ENCODE assay signal across 18 cellular contexts in the genomic region with DNA sequence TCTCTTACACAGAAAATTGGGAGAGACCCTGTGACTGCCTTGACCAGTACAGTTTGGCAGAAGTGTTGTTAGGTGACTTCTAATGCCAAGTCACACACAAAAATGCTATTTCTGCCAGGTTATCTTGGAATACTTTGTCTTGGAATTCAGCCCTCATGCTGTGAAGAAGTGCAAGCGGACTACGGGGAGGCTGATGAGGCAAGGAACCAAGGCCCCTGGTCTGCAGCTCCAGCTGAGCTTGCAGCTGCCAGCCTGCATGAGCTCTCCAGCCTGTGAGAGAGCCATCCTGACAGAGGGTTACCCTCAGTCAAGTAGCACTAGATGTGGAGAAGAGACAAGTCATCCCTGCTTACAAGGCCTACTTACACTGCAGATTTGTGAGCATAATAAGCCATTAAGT.
A peak's percentile ranks its signal among the peaks of the same experiment; 100 is the strongest.
DNase-seq lines count a peak whose midpoint lies in the region; FAIRE-seq and TF ChIP-seq lines count a peak whose summit lies in the region.
"Had no signal": no experiment of that assay in that cellular context is flagged by ENCODE, and none has a peak within 500 bp of the region (broad histone marks: within the 10 kb centered on the region; RNA-seq: fewer than 3 reads in every experiment).

No MANE protein-coding gene starts in this region.

- H2AFZ ChIP-seq in H1 (ENCODE audit: low read length), result peak overlapping the region; percentile 24; the same call in 1 of the 2 replicates
- peak overlapping the region; percentile 64 for H2AFZ ChIP-seq in neural progenitor cell (replicated peaks)

- H4K5ac ChIP-seq in H1 (ENCODE audit: insufficient read length, low read depth, low read length), result no peak overlapping the region

- H3K4me3 Mint-ChIP-seq in neural progenitor cell, result no peak overlapping the region
- H3K4me3 Mint-ChIP-seq: CD14-positive monocyte; CD8-positive, alpha-beta T cell had no signal

- no peak overlapping the region for H4K8ac ChIP-seq in H1 (ENCODE audit: extremely low read depth, insufficient read depth, low read length)

- H3K4me2 ChIP-seq in H1 (ENCODE audit: insufficient read depth in 1 of 2, low read depth in 2 of 2, low read length in 2 of 2), result no peak overlapping the region
- H3K4me2 ChIP-seq in neural progenitor cell, result no peak overlapping the region

- TF ChIP-seq CTCF in H1 (IDR thresholded peaks at IDR 0.05; ENCODE audit: control extremely low read depth in 1 of 3, insufficient read depth in 1 of 3, low read depth in 1 of 3, low read length in 3 of 3) (no peak), neural progenitor cell (IDR thresholded peaks at IDR 0.05) (no peak), lower leg skin (IDR thresholded peaks at IDR 0.05) (no peak)

- H3K4me3 ChIP-seq in H1 (ENCODE audit: extremely low read depth in 1 of 4, insufficient read depth in 2 of 4, low read depth in 3 of 4, low read length in 4 of 4) (no peak overlapping the region), neural progenitor cell (no peak overlapping the region), lower leg skin (ENCODE audit: low read depth, poor library complexity, severe bottlenecking) (no peak overlapping the region)

- no peak for FAIRE-seq in H1 (lab: Jason Lieb, UNC)
- FAIRE-seq: D721Med, GM12892, GM19239, H54 had no signal

- H3K79me1 ChIP-seq in H1 (ENCODE audit: low read depth, low read length), result no peaks in the 10 kb centered on the region

- H2BK12ac ChIP-seq in H1 (ENCODE audit: low read depth, low read length), result no peak overlapping the region

- POLR2A ChIA-PET in H1 (lab: Charles Lee; ENCODE audit: partially characterized antibody), result no interaction called here

- no peak overlapping the region for H4K91ac ChIP-seq in H1 (replicated peaks; ENCODE audit: insufficient read length, low read length)

- no peak overlapping the region for H3K14ac ChIP-seq in H1 (ENCODE audit: insufficient read length)

- H3K36me3 ChIP-seq in H1 (ENCODE audit: control insufficient read depth in 2 of 4, insufficient read depth in 4 of 4, low read length in 3 of 4), result no peaks in the 10 kb centered on the region
- H3K36me3 ChIP-seq in neural progenitor cell, result no peaks in the 10 kb centered on the region

- H2BK15ac ChIP-seq in H1 (ENCODE audit: low read length), result no peak overlapping the region

- H3K4me1 ChIP-seq in H1 (replicated peaks in 1 of 4; ENCODE audit: control insufficient read depth in 3 of 4, insufficient read depth in 4 of 4, low read length in 3 of 4) (no peaks in the 10 kb centered on the region), neural progenitor cell (no peaks in the 10 kb centered on the region)

- no peak overlapping the region for H2BK5ac ChIP-seq in H1 (ENCODE audit: low read depth, low read length)

- H2BK20ac ChIP-seq in H1 (ENCODE audit: low read length), result no peak overlapping the region

- H3K27me3 ChIP-seq in H1 (replicated peaks in 1 of 4; ENCODE audit: control insufficient read depth in 3 of 4, extremely low read depth in 1 of 4, insufficient read depth in 3 of 4, low read length in 3 of 4), result no peaks in the 10 kb centered on the region
- H3K27me3 ChIP-seq in neural progenitor cell, result no peaks in the 10 kb centered on the region

- no peaks in the 10 kb centered on the region for H3K36me3 Mint-ChIP-seq in neural progenitor cell
- H3K36me3 Mint-ChIP-seq: CD14-positive monocyte; CD8-positive, alpha-beta T cell had no signal

- H3F3A ChIP-seq in neural progenitor cell (ENCODE audit: low read depth), result no peaks in the 10 kb centered on the region

- no peak overlapping the region for H3K18ac ChIP-seq in H1 (ENCODE audit: extremely low read depth, low read length)

- H3K27ac ChIP-seq in H1 (ENCODE audit: low read depth, low read length) (no peak overlapping the region), neural progenitor cell (no peak overlapping the region)
- H3K27ac ChIP-seq: 22Rv1 had no signal

- intact Hi-C loops in lower leg skin (cut with DNase I; ENCODE audit: low total_unique reads), result no loop called here

- H3K23ac ChIP-seq in H1 (ENCODE audit: insufficient read length), result no peak overlapping the region

- DNase-seq in NCI-H345 (lab: John Stamatoyannopoulos, UW) (peak; percentile 11), NCI-H345 treated with DMSO at 0.1 percent for 48 hours (lab: John Stamatoyannopoulos, UW; ENCODE audit: unreplicated experiment) (no peak), H1 (ENCODE audit: low read depth in 1 of 2, low spot score in 2 of 2) (no peak), neural progenitor cell (ENCODE audit: low spot score) (no peak), lower leg skin (ENCODE audit: low spot score in 2 of 2) (no peak), NCI-H1092 (lab: John Stamatoyannopoulos, UW) (no peak), pons (ENCODE audit: low spot score) (no peak)
- DNase-seq: CD8-positive, alpha-beta T cell; COR-L47; DMS153; DND-41; GDM1 had no signal

- H3K4ac ChIP-seq in H1 (replicated peaks; ENCODE audit: insufficient read length, low read depth, low read length), result no peak overlapping the region

- no peak overlapping the region for H2BK120ac ChIP-seq in H1 (replicated peaks; ENCODE audit: low read depth, low read length)

- WGBS in H1 (ENCODE audit: extremely low coverage in 1 of 2, insufficient coverage in 1 of 2, insufficient read length in 1 of 2, insufficient replicate concordance in 2 of 2, low coverage in 1 of 2, low lambda C conversion rate in 2 of 2, missing lambda C conversion rate in 1 of 2), 2 experiments, result 85% methylated on average over 2 of the region's 2 CpGs; no CpG with 5 or more reads in 1 of the 2 experiments
- 58 to 74% methylated on average over 2 of the region's 2 CpGs for WGBS in lower leg skin, 2 donors

- CTCF ChIA-PET in H1 (lab: Charles Lee; ENCODE audit: partially characterized antibody), result interaction anchor here (1.3 to 3.6 kb wide), 3 partner anchors 10 to 559 kb away, joined by 3 to 15 read pairs (median 4); no protein-coding TSS in a partner anchor

- H3K9me3 Mint-ChIP-seq in neural progenitor cell, result no peaks in the 10 kb centered on the region
- H3K9me3 Mint-ChIP-seq: CD14-positive monocyte had no signal

- H3K23me2 ChIP-seq in H1 (ENCODE audit: low read depth, low read length), result no peaks in the 10 kb centered on the region

- TF ChIP-seq POLR2A in H1 (IDR thresholded peaks at IDR 0.05; ENCODE audit: control extremely low read depth in 1 of 2, low read depth in 2 of 2, low read length in 2 of 2), result no peak
- TF ChIP-seq POLR2A in lower leg skin (IDR thresholded peaks at IDR 0.05), result no peak

- no peaks in the 10 kb centered on the region for H3K4me1 Mint-ChIP-seq in neural progenitor cell

- H4K20me1 ChIP-seq in H1 (replicated peaks in 1 of 2; ENCODE audit: control insufficient read depth in 1 of 2, insufficient read depth in 2 of 2, low read length in 2 of 2) (no peaks in the 10 kb centered on the region), neural progenitor cell (ENCODE audit: low read depth) (no peaks in the 10 kb centered on the region)

- H3K9me3 ChIP-seq in H1 (ENCODE audit: insufficient read depth in 2 of 2, low read depth in 1 of 2, low read length in 1 of 2) (no peaks in the 10 kb centered on the region), neural progenitor cell (ENCODE audit: low read depth) (no peaks in the 10 kb centered on the region)

- no peak for TF ChIP-seq RAD21 in H1 (IDR thresholded peaks at IDR 0.05 in 1 of 2, conservative IDR thresholded peaks at IDR 0.05 in 1 of 2; ENCODE audit: low read depth in 2 of 2, low read length in 2 of 2)

- H3K27me3 Mint-ChIP-seq in neural progenitor cell (ENCODE audit: insufficient read depth, low read depth), result peaks cover 2% of the 10 kb centered on the region

- no peak overlapping the region for H3K56ac ChIP-seq in H1 (replicated peaks; ENCODE audit: insufficient read length, low read depth, low read length)

- H3K79me2 ChIP-seq in H1 (ENCODE audit: control insufficient read depth in 1 of 2, insufficient read depth in 2 of 2, low read length in 2 of 2) (no peaks in the 10 kb centered on the region), neural progenitor cell (ENCODE audit: low read depth) (no peaks in the 10 kb centered on the region)

- H3K9ac ChIP-seq in H1 (replicated peaks in 1 of 4; ENCODE audit: extremely low read depth in 1 of 4, low read depth in 3 of 4, low read length in 3 of 4) (no peak overlapping the region), neural progenitor cell (no peak overlapping the region)

- H3K27ac Mint-ChIP-seq in neural progenitor cell, result no peak overlapping the region
- H3K27ac Mint-ChIP-seq: CD8-positive, alpha-beta T cell had no signal

- H2AK5ac ChIP-seq in H1 (ENCODE audit: low read depth, low read length), result no peak overlapping the region

- TF ChIP-seq EP300 in H1 (IDR thresholded peaks at IDR 0.05; ENCODE audit: borderline replicate concordance in 1 of 2, low read depth in 2 of 2, low read length in 2 of 2), result no peak

TF ChIP-seq in H1, 55 proteins besides CTCF, POLR2A, EP300 and RAD21:
- TF ChIP-seq SP1 (IDR thresholded peaks at IDR 0.05; ENCODE audit: low read depth, low read length) (no peak), SIRT6 (IDR thresholded peaks at IDR 0.05; ENCODE audit: low read length) (no peak), KDM5A (IDR thresholded peaks at IDR 0.05; ENCODE audit: low read length) (no peak), NRF1 (IDR thresholded peaks at IDR 0.05; ENCODE audit: low read depth, low read length) (no peak), TCF12 (IDR thresholded peaks at IDR 0.05; ENCODE audit: low read depth, low read length) (no peak), EZH2 (IDR thresholded peaks at IDR 0.05; ENCODE audit: low read depth, low read length, severe bottlenecking) (no peak), BACH1 (IDR thresholded peaks at IDR 0.05; ENCODE audit: low read length) (no peak), USF2 (IDR thresholded peaks at IDR 0.05; ENCODE audit: low read length) (no peak), GTF2F1 (IDR thresholded peaks at IDR 0.05; ENCODE audit: borderline replicate concordance, low read depth, low read length) (no peak), TAF1 (IDR thresholded peaks at IDR 0.05; ENCODE audit: low read depth, low read length) (no peak), POLR2AphosphoS5 (IDR thresholded peaks at IDR 0.05; ENCODE audit: low read depth, low read length) (no peak), SIN3A (conservative IDR thresholded peaks at IDR 0.05 in 1 of 2, IDR thresholded peaks at IDR 0.05 in 1 of 2; ENCODE audit: low read depth in 1 of 2, low read length in 2 of 2) (no peak)
